In genomic region chr4:155809835-155810234, GRCh38 we compare ENCODE assay signal across 8 cellular contexts. TPM values are rescaled to one million over a fixed set of nuclear protein-coding genes. Genes with fewer than 3 reads are reported as not detected.
DNase-seq lines count a peak whose midpoint lies in the region; ATAC-seq and TF ChIP-seq lines count a peak whose summit lies in the region.

No MANE protein-coding gene starts in this region.

- WGBS in hepatocyte (ENCODE audit: low lambda C conversion rate, missing lambda C conversion rate): 90% methylated on average over 1 of the region's 1 CpG

- DNase-seq in ELF-1 (ENCODE audit: low read depth, low spot score): peak; percentile 16
- peak; percentile 63 to 76 for DNase-seq in NCI-H446 (lab: John Stamatoyannopoulos, UW)
- no peak for DNase-seq in ascending aorta (ENCODE audit: low spot score in 2 of 2)
- DNase-seq in hepatocyte (ENCODE audit: low spot score): peak; percentile 85
- peak; percentile 67 for DNase-seq in smooth muscle cell of the brain vasculature (ENCODE audit: low read depth, low spot score)
- DNase-seq in substantia nigra (lab: John Stamatoyannopoulos, UW): no peak

- TF ChIP-seq CTCF in ascending aorta (IDR thresholded peaks at IDR 0.05): peak; percentile 50 to 69 (median 61)
- TF ChIP-seq CTCF in hepatocyte (IDR thresholded peaks at IDR 0.05; ENCODE audit: poor library complexity): peak; percentile 91

- H3K4me3 ChIP-seq in ascending aorta (no peak overlapping the region), hepatocyte (no peak overlapping the region)

- H3K4me1 ChIP-seq in ascending aorta: peaks cover 0 to 8% of the 10 kb centered on the region in 2 donors
- no peaks in the 10 kb centered on the region for H3K4me1 ChIP-seq in hepatocyte (ENCODE audit: insufficient read depth)

- no peaks in the 10 kb centered on the region for H4K20me1 ChIP-seq in hepatocyte (ENCODE audit: insufficient read depth, poor library complexity, severe bottlenecking)

- H2AFZ ChIP-seq in hepatocyte: peak overlapping the region; percentile 26

- H3K4me2 ChIP-seq in hepatocyte: no peak overlapping the region

- H3K36me3 ChIP-seq in ascending aorta (no peaks in the 10 kb centered on the region), hepatocyte (replicated peaks; ENCODE audit: insufficient read depth, low read depth) (no peaks in the 10 kb centered on the region)

- H3K9me3 ChIP-seq in ascending aorta (no peaks in the 10 kb centered on the region), hepatocyte (ENCODE audit: low read depth) (no peaks in the 10 kb centered on the region)

- H3K79me2 ChIP-seq in hepatocyte: no peaks in the 10 kb centered on the region

- intact Hi-C loops in ascending aorta (cut with DNase I): no loop called here

- H3K27me3 ChIP-seq in ascending aorta: no peaks in the 10 kb centered on the region
- no peaks in the 10 kb centered on the region for H3K27me3 ChIP-seq in hepatocyte

- H3K27ac ChIP-seq in ascending aorta (no peak overlapping the region), hepatocyte (no peak overlapping the region), substantia nigra (ENCODE audit: low read depth, low read length, poor library complexity, severe bottlenecking) (no peak overlapping the region)

- no peaks in the 10 kb centered on the region for H3K9me2 ChIP-seq in hepatocyte (replicated peaks; ENCODE audit: insufficient read depth)

- ATAC-seq in GM19463 (IDR thresholded peaks at IDR 0.05; ENCODE audit: unreplicated experiment) (peak; percentile 97), HG03432 (IDR thresholded peaks at IDR 0.05; ENCODE audit: unreplicated experiment) (peak; percentile 97)

RNA-seq across cellular contexts. Expression of gene GUCY1B1, which starts 51.0 kb away (rescaled TPM):
- total RNA-seq in ascending aorta (34.9 TPM), hepatocyte (15.0 and 16.7 TPM in 2 replicates)
- polyA plus RNA-seq in hepatocyte: 6.2 and 8.6 TPM in 2 replicates

RNA-seq across cellular contexts. Expression of gene ASIC5, which starts 56.2 kb away (rescaled TPM):
- total RNA-seq in ascending aorta: not detected
- 0.20 TPM in 1 of 2 replicates, not detected in the other for total RNA-seq in hepatocyte
- polyA plus RNA-seq in hepatocyte: not detected in 2 replicates

Comparison
In these comparisons a context has a peak if more than half of its experiments do, and no peak if none do; other contexts are left out.
1. DNase-seq: peak in ELF-1 (single experiment), NCI-H446 (2 of 2), hepatocyte (single experiment) and smooth muscle cell of the brain vasculature (single experiment); none in ascending aorta (0 of 2) and substantia nigra (0 of 49).